1 cellular context compared by ENCODE assay signal in the genomic region with DNA sequence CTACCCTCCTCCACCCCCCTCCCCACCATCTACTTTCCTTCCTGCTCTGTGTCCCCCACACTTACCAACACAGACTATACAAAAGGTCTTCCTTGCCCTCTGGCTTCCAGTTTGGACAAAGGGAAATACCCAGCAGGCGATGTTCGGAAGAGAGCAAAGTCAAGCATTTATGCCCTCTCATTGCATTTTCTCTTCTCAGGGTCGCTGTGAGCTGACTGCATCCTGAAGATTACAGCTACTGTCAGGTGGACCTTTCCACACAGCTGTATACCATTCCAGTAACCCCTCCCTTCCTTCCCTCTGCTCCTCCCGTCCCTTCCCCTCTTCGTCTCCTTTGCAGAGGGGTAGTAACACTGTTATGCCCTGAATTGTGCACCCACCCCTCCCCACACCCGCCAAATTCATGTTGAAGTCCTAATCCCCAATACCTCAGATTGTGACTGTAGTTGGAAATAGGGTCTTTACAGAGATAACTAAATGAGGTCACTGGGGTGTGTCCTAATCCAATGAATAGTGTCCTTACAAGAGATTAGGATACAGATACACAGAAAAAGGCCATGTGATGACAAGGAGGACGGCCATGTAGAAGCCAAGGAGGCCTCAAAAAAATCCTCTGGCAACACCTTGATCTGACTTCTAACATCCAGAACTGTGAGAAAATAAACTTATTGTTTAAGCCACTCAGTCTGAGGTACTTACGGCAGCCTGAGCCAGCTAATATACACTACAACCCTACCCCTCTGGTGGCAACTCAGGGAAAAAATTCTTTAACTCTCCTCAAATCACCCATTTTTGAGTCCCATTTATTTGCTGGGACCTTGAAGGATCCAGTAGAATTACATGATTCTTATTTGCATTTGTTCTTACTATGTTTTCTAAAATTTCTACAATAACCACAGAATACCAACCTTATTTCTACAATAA.
TF ChIP-seq lines count a peak whose summit lies in the region.

No MANE protein-coding gene starts in this region.

TF ChIP-seq in IMR-90, 13 proteins besides CTCF, POLR2A, EP300 and RAD21 (continued from another document):
- TF ChIP-seq, protein P1, sequence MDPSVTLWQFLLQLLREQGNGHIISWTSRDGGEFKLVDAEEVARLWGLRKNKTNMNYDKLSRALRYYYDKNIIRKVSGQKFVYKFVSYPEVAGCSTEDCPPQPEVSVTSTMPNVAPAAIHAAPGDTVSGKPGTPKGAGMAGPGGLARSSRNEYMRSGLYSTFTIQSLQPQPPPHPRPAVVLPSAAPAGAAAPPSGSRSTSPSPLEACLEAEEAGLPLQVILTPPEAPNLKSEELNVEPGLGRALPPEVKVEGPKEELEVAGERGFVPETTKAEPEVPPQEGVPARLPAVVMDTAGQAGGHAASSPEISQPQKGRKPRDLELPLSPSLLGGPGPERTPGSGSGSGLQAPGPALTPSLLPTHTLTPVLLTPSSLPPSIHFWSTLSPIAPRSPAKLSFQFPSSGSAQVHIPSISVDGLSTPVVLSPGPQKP (IDR thresholded peaks at IDR 0.05; ENCODE audit: borderline replicate concordance, low read depth, low read length) = no peak
- TF ChIP-seq RCOR1 (IDR thresholded peaks at IDR 0.05; ENCODE audit: insufficient replicate concordance, low read length) = no peak
- TF ChIP-seq MXI1 (IDR thresholded peaks at IDR 0.05; ENCODE audit: borderline replicate concordance, low read depth, low read length) = no peak
- no peak for TF ChIP-seq RFX5 (IDR thresholded peaks at IDR 0.05; ENCODE audit: low read depth, low read length)
- TF ChIP-seq, protein P2, sequence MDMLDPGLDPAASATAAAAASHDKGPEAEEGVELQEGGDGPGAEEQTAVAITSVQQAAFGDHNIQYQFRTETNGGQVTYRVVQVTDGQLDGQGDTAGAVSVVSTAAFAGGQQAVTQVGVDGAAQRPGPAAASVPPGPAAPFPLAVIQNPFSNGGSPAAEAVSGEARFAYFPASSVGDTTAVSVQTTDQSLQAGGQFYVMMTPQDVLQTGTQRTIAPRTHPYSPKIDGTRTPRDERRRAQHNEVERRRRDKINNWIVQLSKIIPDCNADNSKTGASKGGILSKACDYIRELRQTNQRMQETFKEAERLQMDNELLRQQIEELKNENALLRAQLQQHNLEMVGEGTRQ (IDR thresholded peaks at IDR 0.05; ENCODE audit: low read depth, low read length) = no peak
- no peak for TF ChIP-seq SMC3 (IDR thresholded peaks at IDR 0.05; ENCODE audit: low read depth, low read length)
- no peak for TF ChIP-seq MAFK (IDR thresholded peaks at IDR 0.05; ENCODE audit: low read depth, low read length)
- TF ChIP-seq FOS (IDR thresholded peaks at IDR 0.05; ENCODE audit: low read depth, low read length) = no peak
